ENCODE assay signal across 8 cellular contexts in the genomic region with DNA sequence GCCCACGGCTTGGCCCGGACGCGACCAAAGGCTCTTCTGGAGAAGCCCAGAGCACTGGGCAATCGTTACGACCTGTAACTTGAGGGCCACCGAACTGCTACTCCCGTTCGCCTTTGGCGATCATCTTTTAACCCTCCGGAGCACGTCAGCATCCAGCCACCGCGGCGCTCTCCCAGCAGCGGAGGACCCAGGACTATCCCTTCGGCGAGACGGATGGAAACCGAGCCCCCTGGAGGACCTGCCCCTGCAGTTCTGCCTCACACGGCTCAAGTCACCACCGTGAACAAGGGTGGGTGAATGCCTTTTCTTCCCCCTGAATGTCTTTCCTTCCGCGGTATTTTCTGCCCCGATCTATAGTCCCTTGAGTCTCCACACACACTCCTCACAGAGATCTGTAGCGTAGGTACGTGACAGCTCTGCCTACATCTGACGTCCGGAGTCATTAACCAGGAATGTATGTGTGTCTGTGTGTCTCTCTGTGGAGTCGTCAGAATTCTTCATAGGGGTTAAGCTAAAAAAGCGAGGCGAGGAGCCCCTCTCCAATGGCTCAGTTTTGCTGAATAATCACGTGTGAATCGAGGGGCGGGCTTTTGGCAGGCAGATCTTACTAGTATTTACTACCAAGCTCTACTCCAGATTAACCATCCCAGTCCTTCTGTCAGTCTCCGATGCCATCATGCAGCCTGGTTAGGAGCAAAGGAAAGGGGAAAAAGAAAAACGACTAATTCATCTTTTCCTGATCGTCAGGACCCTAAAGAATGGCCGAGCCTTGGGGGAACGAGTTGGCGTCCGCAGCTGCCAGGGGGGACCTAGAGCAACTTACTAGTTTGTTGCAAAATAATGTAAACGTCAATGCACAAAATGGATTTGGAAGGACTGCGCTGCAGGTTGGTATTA. TPM values are rescaled to one million over a fixed set of nuclear protein-coding genes. Genes with fewer than 3 reads are reported as not detected.
A peak's percentile ranks its signal among the peaks of the same experiment; 100 is the strongest.
DNase-seq lines count a peak whose midpoint lies in the region; ATAC-seq and TF ChIP-seq lines count a peak whose summit lies in the region.

CDKN2C (plus strand) TSS at position 635 of the 897 bp plus-strand sequence; CDS start at position 759, 124 bp downstream.

- POLR2A ChIA-PET in activated CD8-positive, alpha-beta T cell treated with anti-CD3 and anti-CD28 coated beads for 36 hours (lab: Charles Lee) = interaction anchor here (0.7 to 4.2 kb wide), 8 partner anchors 8 to 266 kb away, joined by 3 to 46 read pairs (median 3); partner anchors contain the start of genes FAF1 and RNF11

- H3K9me3 ChIP-seq in endocrine pancreas (ENCODE audit: control insufficient read depth, low read length) = no peaks in the 10 kb centered on the region
- H3K9me3 ChIP-seq in mesenchymal stem cell (ENCODE audit: control insufficient read depth, low read length) = no peaks in the 10 kb centered on the region

- TF ChIP-seq CTCF in activated CD8-positive, alpha-beta T cell treated with anti-CD3 and anti-CD28 coated beads for 36 hours (IDR thresholded peaks at IDR 0.05) = no peak

- H3K4me3 ChIP-seq in endocrine pancreas (ENCODE audit: control insufficient read depth, insufficient read depth, low read length) (peak within 1 kb of the TSS; percentile 81), mesenchymal stem cell (ENCODE audit: insufficient read depth in 1 of 2, low read depth in 1 of 2, low read length in 2 of 2) (peak within 1 kb of the TSS; percentile 64 to 92)

- H2AK5ac ChIP-seq in mesenchymal stem cell (ENCODE audit: low read length, severe bottlenecking) = no peak within 1 kb of the TSS

- WGBS in mesenchymal stem cell = 2% methylated on average over 38 of the region's 44 CpGs

- peak within 1 kb of the TSS; percentile 36 for H2BK15ac ChIP-seq in mesenchymal stem cell (ENCODE audit: low read depth, poor library complexity, severe bottlenecking)

- H3K27me3 Mint-ChIP-seq in activated CD8-positive, alpha-beta T cell treated with anti-CD3 and anti-CD28 coated beads for 36 hours = peaks cover 3% of the 10 kb centered on the region
- peaks cover 17% of the 10 kb centered on the region for H3K27me3 Mint-ChIP-seq in stimulated activated naive CD8-positive, alpha-beta T cell treated with anti-CD3 and anti-CD28 coated beads, Interleukin-15, amount 100 ng/mL, for 72 hours

- in situ Hi-C loops in Caki2 (cut with HindIII; ENCODE audit: low pct_unique_long_range_greater_than_20kb, low sequenced_read_pairs) = no loop called here

- H3K4ac ChIP-seq in mesenchymal stem cell (ENCODE audit: low read depth in 1 of 2, low read length in 2 of 2) = peak within 1 kb of the TSS in 1 of 2 experiments; percentile 12

- no peaks in the 10 kb centered on the region for H3K27me3 ChIP-seq in endocrine pancreas (ENCODE audit: control insufficient read depth, insufficient read depth, low read length)
- H3K27me3 ChIP-seq in mesenchymal stem cell (ENCODE audit: control insufficient read depth in 1 of 2, insufficient read depth in 1 of 2, low read length in 2 of 2) = no peaks in the 10 kb centered on the region

- peak within 1 kb of the TSS; percentile 96 for H3K27ac Mint-ChIP-seq in activated CD8-positive, alpha-beta T cell treated with anti-CD3 and anti-CD28 coated beads for 36 hours
- peak within 1 kb of the TSS; percentile 96 to 98 for H3K27ac Mint-ChIP-seq in stimulated activated naive CD8-positive, alpha-beta T cell treated with anti-CD3 and anti-CD28 coated beads, Interleukin-15, amount 100 ng/mL, for 72 hours

- peak within 1 kb of the TSS; percentile 39 for H2AFZ ChIP-seq in mesenchymal stem cell (ENCODE audit: low read depth, low read length)

- H3K9me3 Mint-ChIP-seq in activated CD8-positive, alpha-beta T cell treated with anti-CD3 and anti-CD28 coated beads for 36 hours = no peaks in the 10 kb centered on the region
- no peaks in the 10 kb centered on the region for H3K9me3 Mint-ChIP-seq in stimulated activated naive CD8-positive, alpha-beta T cell treated with anti-CD3 and anti-CD28 coated beads, Interleukin-15, amount 100 ng/mL, for 72 hours

- H3K36me3 ChIP-seq in endocrine pancreas (ENCODE audit: control insufficient read depth, insufficient read depth, low read length) = no peaks in the 10 kb centered on the region
- H3K36me3 ChIP-seq in mesenchymal stem cell (ENCODE audit: control insufficient read depth in 1 of 2, insufficient read depth in 2 of 2, low read depth in 1 of 2, low read length in 2 of 2) = no peaks in the 10 kb centered on the region

- peak within 1 kb of the TSS in 1 of 2 experiments; percentile 18 for H3K18ac ChIP-seq in mesenchymal stem cell (ENCODE audit: low read depth in 1 of 2, low read length in 2 of 2)

- H3K4me1 Mint-ChIP-seq in activated CD8-positive, alpha-beta T cell treated with anti-CD3 and anti-CD28 coated beads for 36 hours (ENCODE audit: low read depth) = peaks cover 21% of the 10 kb centered on the region
- peaks cover 23% of the 10 kb centered on the region for H3K4me1 Mint-ChIP-seq in stimulated activated naive CD8-positive, alpha-beta T cell treated with anti-CD3 and anti-CD28 coated beads, Interleukin-15, amount 100 ng/mL, for 72 hours

- peak; percentile 32 for ATAC-seq in GM21360 (IDR thresholded peaks at IDR 0.05; ENCODE audit: unreplicated experiment)
- ATAC-seq in activated CD8-positive, alpha-beta T cell treated with anti-CD3 and anti-CD28 coated beads for 36 hours = peak; percentile 32
- peak; percentile 54 for ATAC-seq in stimulated activated naive CD8-positive, alpha-beta T cell treated with anti-CD3 and anti-CD28 coated beads, Interleukin-15, amount 100 ng/mL, for 72 hours

- no peak within 1 kb of the TSS for H2BK12ac ChIP-seq in mesenchymal stem cell (ENCODE audit: low read length in 2 of 2)

- CTCF ChIA-PET in activated CD8-positive, alpha-beta T cell treated with anti-CD3 and anti-CD28 coated beads for 36 hours (lab: Charles Lee) = interaction anchor here (1.0 to 3.7 kb wide), 8 partner anchors 9 to 219 kb away, joined by 3 to 26 read pairs (median 5); partner anchors contain the start of gene FAF1

- H3K36me3 Mint-ChIP-seq in activated CD8-positive, alpha-beta T cell treated with anti-CD3 and anti-CD28 coated beads for 36 hours (ENCODE audit: low read depth) = peaks cover 7% of the 10 kb centered on the region

- H4K91ac ChIP-seq in mesenchymal stem cell (ENCODE audit: low read length) = no peak within 1 kb of the TSS

- peak within 1 kb of the TSS in 1 of 2 experiments; percentile 94 for H3K23ac ChIP-seq in mesenchymal stem cell (ENCODE audit: low read length in 2 of 2)

- peak within 1 kb of the TSS; percentile 92 for H3K9ac ChIP-seq in endocrine pancreas (ENCODE audit: control insufficient read depth, insufficient read depth, low read length)
- H3K9ac ChIP-seq in mesenchymal stem cell (ENCODE audit: low read length) = peak within 1 kb of the TSS; percentile 89

- no peak within 1 kb of the TSS for H2BK5ac ChIP-seq in mesenchymal stem cell (ENCODE audit: low read depth, low read length, poor library complexity, severe bottlenecking)

- no peak within 1 kb of the TSS for H3K14ac ChIP-seq in mesenchymal stem cell (ENCODE audit: low read length in 2 of 2)

- peaks cover 9% of the 10 kb centered on the region for H3K4me1 ChIP-seq in endocrine pancreas (ENCODE audit: control insufficient read depth, insufficient read depth, low read length)
- H3K4me1 ChIP-seq in mesenchymal stem cell (ENCODE audit: control insufficient read depth, insufficient read depth, low read depth, low read length) = peaks cover 1% of the 10 kb centered on the region

- peak within 1 kb of the TSS; percentile 88 for H3K4me3 Mint-ChIP-seq in activated CD8-positive, alpha-beta T cell treated with anti-CD3 and anti-CD28 coated beads for 36 hours
- peak within 1 kb of the TSS; percentile 96 to 97 for H3K4me3 Mint-ChIP-seq in stimulated activated naive CD8-positive, alpha-beta T cell treated with anti-CD3 and anti-CD28 coated beads, Interleukin-15, amount 100 ng/mL, for 72 hours

- DNase-seq in Caki2 (ENCODE audit: low read depth) (peak; percentile 90), HS-5 (ENCODE audit: low read depth) (peak; percentile 89), NCI-H774 (lab: John Stamatoyannopoulos, UW) (peak; percentile 84), mesenchymal stem cell (peak; percentile 88)
- peak; percentile 73 for DNase-seq in activated CD8-positive, alpha-beta T cell treated with anti-CD3 and anti-CD28 coated beads for 36 hours
- peak; percentile 44 to 54 for DNase-seq in stimulated activated naive CD8-positive, alpha-beta T cell treated with anti-CD3 and anti-CD28 coated beads, Interleukin-15, amount 100 ng/mL, for 72 hours

- H3K79me1 ChIP-seq in mesenchymal stem cell (replicated peaks; ENCODE audit: low read length, poor library complexity, severe bottlenecking) = peaks cover 3% of the 10 kb centered on the region

- H4K8ac ChIP-seq in mesenchymal stem cell (ENCODE audit: low read length) = peak within 1 kb of the TSS; percentile 7

- H2BK120ac ChIP-seq in mesenchymal stem cell (ENCODE audit: low read depth, low read length) = no peak within 1 kb of the TSS

- peak within 1 kb of the TSS; percentile 99 for H3K4me2 ChIP-seq in mesenchymal stem cell (ENCODE audit: low read length, poor library complexity, severe bottlenecking)

- peak within 1 kb of the TSS; percentile 36 for H3K27ac ChIP-seq in mesenchymal stem cell (ENCODE audit: low read length, poor library complexity, severe bottlenecking)

- intact Hi-C loops in activated CD8-positive, alpha-beta T cell treated with anti-CD3 and anti-CD28 coated beads for 36 hours (cut with micrococcal nuclease) = no loop called here

RNA-seq across cellular contexts. Expression of gene CDKN2C, which starts in this region (rescaled TPM):
- total RNA-seq in Caki2 (2014; rRNA removed; shearing (Covaris generic); ENCODE audit: low replicate concordance) = 123 and 136 TPM in 2 replicates
- 10 to 100 TPM; 18.4 to 20.7 TPM for total RNA-seq in activated CD8-positive, alpha-beta T cell treated with anti-CD3 and anti-CD28 coated beads for 36 hours
- 2.0 TPM for polyA plus RNA-seq in mesenchymal stem cell (2013, experiment 1 of 2)
- polyA plus RNA-seq in mesenchymal stem cell (2013, experiment 2 of 2) = 2.1 TPM

Comparison
In these comparisons a context has a peak if more than half of its experiments do, and no peak if none do; other contexts are left out.
1. Peak in every context shown above with its lines: DNase-seq, ATAC-seq, H3K4me3 ChIP-seq and H3K27ac ChIP-seq.